In genomic region chr5:139742173-139742903, GRCh38 we compare ENCODE assay signal across 29 cellular contexts. TPM values are rescaled to one million over a fixed set of nuclear protein-coding genes. Genes with fewer than 3 reads are reported as not detected.
A peak's percentile ranks its signal among the peaks of the same experiment; 100 is the strongest.
DNase-seq lines count a peak whose midpoint lies in the region; ATAC-seq, FAIRE-seq and TF ChIP-seq lines count a peak whose summit lies in the region.
"Had no signal": no experiment of that assay in that cellular context is flagged by ENCODE, and none has a peak within 500 bp of the region (broad histone marks: within the 10 kb centered on the region; RNA-seq: fewer than 3 reads in every experiment).

No MANE protein-coding gene starts in this region.

- TF ChIP-seq CTCF in endodermal cell (conservative IDR thresholded peaks at IDR 0.05) (no peak), pancreas (IDR thresholded peaks at IDR 0.05) (no peak), tibial artery (IDR thresholded peaks at IDR 0.05) (no peak)

- no peaks in the 10 kb centered on the region for H3K79me1 ChIP-seq in neuronal stem cell (ENCODE audit: low read depth, low read length)

- no peak for FAIRE-seq in pancreas (lab: Jason Lieb, UNC)
- FAIRE-seq: keratinocyte had no signal

- H3K36me3 ChIP-seq in endodermal cell (ENCODE audit: control insufficient read depth, insufficient read depth, low read length): no peaks in the 10 kb centered on the region
- H3K36me3 ChIP-seq in neuronal stem cell (replicated peaks in 1 of 2; ENCODE audit: control insufficient read depth in 2 of 2, insufficient read depth in 2 of 2, low read length in 2 of 2): no peaks in the 10 kb centered on the region
- H3K36me3 ChIP-seq in pancreas: no peaks in the 10 kb centered on the region
- no peaks in the 10 kb centered on the region for H3K36me3 ChIP-seq in tibial artery
- H3K36me3 ChIP-seq: ascending aorta, MG63, SJSA1 had no signal

- no peak overlapping the region for H3K4me3 Mint-ChIP-seq in stimulated activated naive CD8-positive, alpha-beta T cell treated with anti-CD3 and anti-CD28 coated beads, Interleukin-15, Interleukin-2, amounts not matched to agents 100 ng/mL and 50 ng/mL, for 24 hours
- H3K4me3 Mint-ChIP-seq in endodermal cell: no peak overlapping the region
- H3K4me3 Mint-ChIP-seq: activated CD4-positive, alpha-beta T cell treated with anti-CD3 and anti-CD28 coated beads, Interleukin-2, amount 10 ng/mL, durations not matched to agents 7 days and 5 days; activated T-helper 17 cell treated with anti-CD3 and anti-CD28 coated beads, Interleukin-2, amount 50 U/mL, for 72 hours had no signal

- no peak overlapping the region for H3K4ac ChIP-seq in neuronal stem cell (ENCODE audit: low read length)

- no peaks in the 10 kb centered on the region for H3K9me3 Mint-ChIP-seq in stimulated activated naive CD8-positive, alpha-beta T cell treated with anti-CD3 and anti-CD28 coated beads, Interleukin-15, Interleukin-2, amounts not matched to agents 100 ng/mL and 50 ng/mL, for 24 hours
- H3K9me3 Mint-ChIP-seq in endodermal cell: no peaks in the 10 kb centered on the region
- H3K9me3 Mint-ChIP-seq: activated CD4-positive, alpha-beta T cell treated with anti-CD3 and anti-CD28 coated beads, Interleukin-2, amount 10 ng/mL, durations not matched to agents 7 days and 5 days; activated naive CD4-positive, alpha-beta T cell treated with anti-CD3 and anti-CD28 coated beads, Interleukin-2, amount 50 U/mL, for 72 hours; activated T-helper 17 cell treated with anti-CD3 and anti-CD28 coated beads, Interleukin-2, amount 50 U/mL, for 72 hours had no signal

- peak overlapping the region; percentile 93 for H2BK15ac ChIP-seq in neuronal stem cell (ENCODE audit: low read length)

- no peak overlapping the region for H4K91ac ChIP-seq in neuronal stem cell (ENCODE audit: low read depth, low read length, poor library complexity)

- H3K27me3 Mint-ChIP-seq in stimulated activated naive CD8-positive, alpha-beta T cell treated with anti-CD3 and anti-CD28 coated beads, Interleukin-15, Interleukin-2, amounts not matched to agents 100 ng/mL and 50 ng/mL, for 24 hours: no peaks in the 10 kb centered on the region
- peaks cover 37% of the 10 kb centered on the region for H3K27me3 Mint-ChIP-seq in endodermal cell (ENCODE audit: insufficient read depth)

- no peak for ATAC-seq in stimulated activated naive CD8-positive, alpha-beta T cell treated with anti-CD3 and anti-CD28 coated beads, Interleukin-15, Interleukin-2, amounts not matched to agents 100 U/mL and 50 U/mL, for 24 hours
- ATAC-seq in pancreas: no peak
- ATAC-seq: activated naive CD4-positive, alpha-beta T cell treated with anti-CD3 and anti-CD28 coated beads, Interleukin-2, amount 50 U/mL, for 72 hours; activated T-helper 17 cell treated with anti-CD3 and anti-CD28 coated beads, Interleukin-2, amount 50 U/mL, for 72 hours; esophagus mucosa; Panc1 had no signal

- 75 to 86% methylated on average over 10 to 14 of the region's 14 CpGs for WGBS in endodermal cell (ENCODE audit: insufficient coverage in 1 of 2, insufficient read length in 1 of 2), 2 experiments
- no CpG with 5 or more reads among the region's 14 CpGs for WGBS in neuronal stem cell (ENCODE audit: extremely low coverage in 2 of 2, insufficient read length in 2 of 2, insufficient replicate concordance in 1 of 2), 2 donors
- WGBS in pancreas, 2 donors: 86 to 92% methylated on average over 14 of the region's 14 CpGs

- no peak overlapping the region for H3K4me3 ChIP-seq in endodermal cell (ENCODE audit: low read length)
- H3K4me3 ChIP-seq in neuronal stem cell (ENCODE audit: low read length in 2 of 2): no peak overlapping the region
- H3K4me3 ChIP-seq in pancreas: no peak overlapping the region
- H3K4me3 ChIP-seq in tibial artery: no peak overlapping the region
- H3K4me3 ChIP-seq: ascending aorta, MG63, SJSA1, testis had no signal

- no peak overlapping the region for H3K14ac ChIP-seq in neuronal stem cell (ENCODE audit: low read length)

- H3K9ac ChIP-seq in endodermal cell (ENCODE audit: extremely low read depth, low read length, poor library complexity, severe bottlenecking): no peak overlapping the region
- H3K9ac ChIP-seq in neuronal stem cell (ENCODE audit: low read depth, low read length, poor library complexity): peak overlapping the region; percentile 65

- H3K27ac ChIP-seq in endodermal cell (ENCODE audit: low read depth, low read length) (no peak overlapping the region), neuronal stem cell (replicated peaks; ENCODE audit: low read length) (no peak overlapping the region), pancreas (no peak overlapping the region), tibial artery (no peak overlapping the region)
- H3K27ac ChIP-seq: ascending aorta, SJSA1, testis had no signal

- H3K23ac ChIP-seq in neuronal stem cell (ENCODE audit: low read depth, low read length, poor library complexity): peak overlapping the region; percentile 37

- H3K4me1 ChIP-seq in endodermal cell (ENCODE audit: control insufficient read depth, insufficient read depth, low read length): peaks cover 4% of the 10 kb centered on the region
- H3K4me1 ChIP-seq in neuronal stem cell (ENCODE audit: control insufficient read depth in 2 of 2, insufficient read depth in 1 of 2, low read depth in 1 of 2, low read length in 2 of 2): peaks cover 28 to 35% of the 10 kb centered on the region in 2 donors
- H3K4me1 ChIP-seq in pancreas: peaks cover 8 to 16% (median 10%) of the 10 kb centered on the region in 3 donors
- peaks cover 0 to 33% (median 31%) of the 10 kb centered on the region in 4 donors for H3K4me1 ChIP-seq in tibial artery

- peak overlapping the region; percentile 8 for H3K18ac ChIP-seq in neuronal stem cell (ENCODE audit: low read length)

- H3K27me3 ChIP-seq in endodermal cell (ENCODE audit: control insufficient read depth, insufficient read depth, low read length, poor library complexity, severe bottlenecking) (peaks cover 36% of the 10 kb centered on the region), neuronal stem cell (ENCODE audit: control insufficient read depth in 3 of 3, insufficient read depth in 3 of 3, low read depth in 1 of 3, low read length in 3 of 3) (peaks cover 0 to 9% (median 3%) of the 10 kb centered on the region in 3 experiments), pancreas (no peaks in the 10 kb centered on the region), tibial artery (no peaks in the 10 kb centered on the region)
- H3K27me3 ChIP-seq: ascending aorta, MG63, SJSA1, testis had no signal

- no peak for DNase-seq in stimulated activated naive CD8-positive, alpha-beta T cell treated with anti-CD3 and anti-CD28 coated beads, Interleukin-15, Interleukin-2, amounts not matched to agents 100 U/mL and 50 U/mL, for 24 hours
- DNase-seq in endodermal cell: peak; percentile 68
- DNase-seq in neuronal stem cell (ENCODE audit: low spot score): no peak
- no peak for DNase-seq in glomerular visceral epithelial cell (ENCODE audit: extremely low spot score)
- no peak for DNase-seq in LoVo (ENCODE audit: low spot score)
- DNase-seq in pancreas: no peak
- DNase-seq in tibial artery: no peak
- DNase-seq: 8988T; activated CD4-positive, alpha-beta T cell treated with anti-CD3 and anti-CD28 coated beads, Interleukin-2, amount 10 ng/mL, durations not matched to agents 7 days and 5 days; COR-L47; DND-41; effector memory CD4-positive, alpha-beta T cell; foreskin melanocyte; GOT3; MG63; NCI-H1417 treated with DMSO at 0.1 percent for 48 hours; NK-92 treated with Interleukin-12 subunit alpha and Interleukin-12 subunit beta, amount 100 ng/mL, for 24 hours; posterior cingulate gyrus; T-helper 2 cell; testis had no signal

- peak overlapping the region; percentile 7 for H3K27ac Mint-ChIP-seq in stimulated activated naive CD8-positive, alpha-beta T cell treated with anti-CD3 and anti-CD28 coated beads, Interleukin-15, Interleukin-2, amounts not matched to agents 100 ng/mL and 50 ng/mL, for 24 hours
- H3K27ac Mint-ChIP-seq in endodermal cell: no peak overlapping the region
- H3K27ac Mint-ChIP-seq: activated CD4-positive, alpha-beta T cell treated with anti-CD3 and anti-CD28 coated beads, Interleukin-2, amount 10 ng/mL, durations not matched to agents 7 days and 5 days; activated naive CD4-positive, alpha-beta T cell treated with anti-CD3 and anti-CD28 coated beads, Interleukin-2, amount 50 U/mL, for 72 hours had no signal

- peaks cover 30% of the 10 kb centered on the region for H3K4me1 Mint-ChIP-seq in stimulated activated naive CD8-positive, alpha-beta T cell treated with anti-CD3 and anti-CD28 coated beads, Interleukin-15, Interleukin-2, amounts not matched to agents 100 ng/mL and 50 ng/mL, for 24 hours (ENCODE audit: low read depth)
- peaks cover 23% of the 10 kb centered on the region for H3K4me1 Mint-ChIP-seq in endodermal cell

- no peaks in the 10 kb centered on the region for H3K36me3 Mint-ChIP-seq in stimulated activated naive CD8-positive, alpha-beta T cell treated with anti-CD3 and anti-CD28 coated beads, Interleukin-15, Interleukin-2, amounts not matched to agents 100 ng/mL and 50 ng/mL, for 24 hours (ENCODE audit: low read depth)
- peaks cover 2% of the 10 kb centered on the region for H3K36me3 Mint-ChIP-seq in endodermal cell (ENCODE audit: low read depth)
- H3K36me3 Mint-ChIP-seq: activated naive CD4-positive, alpha-beta T cell treated with anti-CD3 and anti-CD28 coated beads, Interleukin-2, amount 50 U/mL, for 72 hours had no signal

- no peak overlapping the region for H2AFZ ChIP-seq in neuronal stem cell (ENCODE audit: low read length)

- no peak overlapping the region for H2BK120ac ChIP-seq in neuronal stem cell (ENCODE audit: low read depth, low read length)

- intact Hi-C loops in pancreas (cut with DNase I) (no loop called here), tibial artery (cut with DNase I; ENCODE audit: low total_unique reads) (no loop called here)

- H4K8ac ChIP-seq in neuronal stem cell (ENCODE audit: low read depth, low read length): no peak overlapping the region

- peak overlapping the region; percentile 38 for H2AK5ac ChIP-seq in neuronal stem cell (ENCODE audit: low read depth, low read length)

- H3K9me3 ChIP-seq in endodermal cell (ENCODE audit: control insufficient read depth, low read length) (no peaks in the 10 kb centered on the region), neuronal stem cell (replicated peaks in 1 of 2; ENCODE audit: control insufficient read depth in 2 of 2, insufficient read depth in 1 of 2, low read depth in 1 of 2, low read length in 2 of 2) (peaks cover 0 to 3% of the 10 kb centered on the region in 2 donors), pancreas (no peaks in the 10 kb centered on the region), tibial artery (no peaks in the 10 kb centered on the region)
- H3K9me3 ChIP-seq: ascending aorta, MG63, SJSA1, testis had no signal

- H3K4me2 ChIP-seq in neuronal stem cell (ENCODE audit: insufficient read depth, low read length, poor library complexity, severe bottlenecking): no peak overlapping the region

- H2BK5ac ChIP-seq in neuronal stem cell (ENCODE audit: low read length): no peak overlapping the region

- H2BK12ac ChIP-seq in neuronal stem cell (ENCODE audit: low read length): peak overlapping the region; percentile 63

RNA-seq across cellular contexts. Expression of gene PSD2, which starts 53.3 kb away (rescaled TPM):
- total RNA-seq in endodermal cell (1 to 10 TPM in 1 of 2 donors, under 1 TPM in 1; 0.55 to 2.5 TPM), pancreas (under 1 TPM; 0.06 to 0.66 (median 0.08) TPM)
- polyA plus RNA-seq in endodermal cell (2013, experiment 1 of 2): 2.0 TPM
- 2.0 TPM for polyA plus RNA-seq in endodermal cell (2013, experiment 2 of 2)
- polyA plus RNA-seq in neuronal stem cell (2013, experiment 1 of 2): 0.92 TPM
- polyA plus RNA-seq in neuronal stem cell (2013, experiment 2 of 2): 0.93 TPM
- polyA plus RNA-seq in pancreas: under 1 TPM; 0.45 to 0.49 TPM
- total RNA-seq: activated CD4-positive, alpha-beta T cell treated with anti-CD3 and anti-CD28 coated beads, Interleukin-2, amount 10 ng/mL, durations not matched to agents 7 days and 5 days; activated naive CD4-positive, alpha-beta T cell treated with anti-CD3 and anti-CD28 coated beads, Interleukin-2, amount 50 U/mL, for 72 hours; activated T-helper 17 cell treated with anti-CD3 and anti-CD28 coated beads, Interleukin-2, amount 50 U/mL, for 72 hours; ascending aorta; esophagus mucosa; myocyte had no signal
- polyA plus RNA-seq: keratinocyte had no signal
